In the genomic region with DNA sequence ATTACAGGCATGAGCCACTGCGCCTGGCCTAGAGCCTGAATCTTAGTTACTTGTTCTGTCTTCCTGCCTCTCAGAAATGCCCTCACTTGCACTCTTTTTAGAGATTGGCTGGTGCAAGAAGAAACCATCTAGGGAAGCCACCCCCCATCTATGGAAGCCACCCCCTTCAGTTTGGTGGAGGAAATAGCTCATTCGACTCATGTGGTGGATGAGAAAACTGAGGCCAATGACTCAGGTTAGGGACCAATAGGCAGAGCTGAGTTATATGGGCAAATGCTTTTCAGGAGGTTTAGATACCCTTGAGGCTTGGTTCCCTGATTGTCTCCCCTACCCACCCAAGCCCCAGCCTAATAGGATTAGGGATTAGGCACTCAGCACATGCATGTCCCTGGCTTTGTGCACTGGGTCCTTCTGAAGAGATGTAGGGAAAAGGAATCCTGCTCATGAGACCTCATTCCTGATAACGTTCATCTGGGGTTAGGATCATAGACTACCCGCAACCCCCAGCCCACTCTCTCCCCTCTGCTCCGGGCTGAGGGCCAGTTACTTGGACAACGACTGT, we compare ENCODE assay signal across 12 cellular contexts.
"Had no signal": no experiment of that assay in that cellular context is flagged by ENCODE, and none has a peak within 500 bp of the region (broad histone marks: within the 10 kb centered on the region; RNA-seq: fewer than 3 reads in every experiment).

No MANE protein-coding gene starts in this region.

- DNase-seq: effector memory CD8-positive, alpha-beta T cell; esophagus squamous epithelium; foreskin fibroblast; glutamatergic neuron; islet precursor cell; mammary epithelial cell; naive thymus-derived CD4-positive, alpha-beta T cell; nephron progenitor cell; spleen; stimulated activated CD4-positive, alpha-beta T cell treated with anti-CD3 and anti-CD28 coated beads, Interleukin-15, amount 100 ng/mL, for 24 hours; stimulated activated naive CD4-positive, alpha-beta T cell; thyroid gland had no signal
